ENCODE assay signal across 8 cellular contexts in the genomic region with DNA sequence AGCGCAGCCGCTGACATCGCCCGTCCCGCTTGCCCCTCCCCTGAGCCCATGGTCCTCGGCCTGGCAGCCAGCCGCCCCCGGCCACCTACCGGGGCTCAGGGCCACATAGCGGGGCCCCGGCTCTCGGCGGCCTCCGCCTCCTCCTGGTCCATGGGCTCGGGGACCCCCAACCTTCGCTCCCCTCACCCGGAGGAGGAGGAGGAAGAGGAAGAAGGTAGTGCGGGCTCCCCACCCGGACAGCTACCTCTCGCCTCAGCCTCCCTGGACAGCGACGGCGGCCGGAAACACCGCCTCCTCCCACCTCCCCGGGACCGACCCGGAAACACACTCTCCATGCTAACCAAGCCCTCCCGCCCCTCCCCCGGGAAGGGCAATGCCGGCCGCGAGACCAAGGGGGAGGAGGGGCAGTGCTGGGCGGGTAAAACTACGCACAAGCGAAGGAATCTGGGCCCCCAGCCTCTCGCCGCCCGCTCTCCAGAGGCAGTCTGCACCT. TPM values are rescaled to one million over a fixed set of nuclear protein-coding genes. Genes with fewer than 3 reads are reported as not detected.
DNase-seq lines count a peak whose midpoint lies in the region; ATAC-seq and TF ChIP-seq lines count a peak whose summit lies in the region.

A gene (minus strand): TSS at position 286 of the 493 bp plus-strand sequence. CDS start 2,912 bp downstream, outside the sequence.

- H4K20me1 ChIP-seq in BLaER1 treated with 17β-estradiol and CSF1 and Interleukin-3, amounts not matched to agents 10 nM and 100 nM, result peaks cover 12 to 42% (median 30%) of the 10 kb centered on the region in 11 experiments; a peak in 18 of 22 replicates

- TF ChIP-seq POLR2A in GM18505 (IDR thresholded peaks at IDR 0.05; ENCODE audit: borderline replicate concordance, extremely low read depth, insufficient read depth, insufficient read length), result no peak

- H3K36me3 ChIP-seq in BLaER1 treated with 17β-estradiol and CSF1 and Interleukin-3, amounts not matched to agents 10 nM and 100 nM, result peaks cover 22 to 49% (median 29%) of the 10 kb centered on the region in 11 experiments

- H3K27ac Mint-ChIP-seq in activated B cell treated with CpG ODN at 0.5 μM for 24 hours (peak within 1 kb of the TSS; percentile 96), nephron (peak within 1 kb of the TSS; percentile 92 to 99 (median 95))

- H3K9me3 ChIP-seq in BLaER1 treated with 17β-estradiol and CSF1 and Interleukin-3, amounts not matched to agents 10 nM and 100 nM (replicated peaks in 1 of 11), result no peaks in the 10 kb centered on the region

- H3K4me3 ChIP-seq in BLaER1 treated with 17β-estradiol and CSF1 and Interleukin-3, amounts not matched to agents 10 nM and 100 nM, result peak within 1 kb of the TSS; percentile 88 to 99 (median 96)

- CTCF ChIA-PET in activated B cell treated with CpG ODN at 0.5 μM for 24 hours (lab: Charles Lee), result interaction anchor here (1.5 to 1.7 kb wide), 2 partner anchors 106 to 159 kb away, joined by 4 to 7 read pairs; no protein-coding TSS in a partner anchor

- ATAC-seq in GM18505 (IDR thresholded peaks at IDR 0.05; ENCODE audit: unreplicated experiment) (peak; percentile 63), HG02870 (IDR thresholded peaks at IDR 0.05; ENCODE audit: unreplicated experiment) (peak; percentile 76), activated B cell treated with CpG ODN at 0.5 μM for 24 hours (ENCODE audit: low read depth) (peak; percentile 69), foreskin keratinocyte (peak; percentile 68)

- peak within 1 kb of the TSS; percentile 86 to 95 (median 91) for H3K9ac ChIP-seq in BLaER1 treated with 17β-estradiol and CSF1 and Interleukin-3, amounts not matched to agents 10 nM and 100 nM

- H3K27me3 ChIP-seq in BLaER1 treated with 17β-estradiol and CSF1 and Interleukin-3, amounts not matched to agents 10 nM and 100 nM, result no peaks in the 10 kb centered on the region
- no peaks in the 10 kb centered on the region for H3K27me3 ChIP-seq in foreskin keratinocyte

- H3K4me3 Mint-ChIP-seq in activated B cell treated with CpG ODN at 0.5 μM for 24 hours (peak within 1 kb of the TSS; percentile 96), nephron (peak within 1 kb of the TSS; percentile 98 to 100 (median 99))

- H3K36me3 Mint-ChIP-seq in activated B cell treated with CpG ODN at 0.5 μM for 24 hours (ENCODE audit: low read depth) (peaks cover 23% of the 10 kb centered on the region), nephron (ENCODE audit: low read depth) (peaks cover 21% of the 10 kb centered on the region)

- peak within 1 kb of the TSS; percentile 85 to 100 (median 96) for H3K4me2 ChIP-seq in BLaER1 treated with 17β-estradiol and CSF1 and Interleukin-3, amounts not matched to agents 10 nM and 100 nM

- peak within 1 kb of the TSS; percentile 87 to 95 (median 92) for H3K27ac ChIP-seq in BLaER1 treated with 17β-estradiol and CSF1 and Interleukin-3, amounts not matched to agents 10 nM and 100 nM
- peak within 1 kb of the TSS; percentile 86 for H3K27ac ChIP-seq in foreskin keratinocyte

- H3K4me1 ChIP-seq in BLaER1 treated with 17β-estradiol and CSF1 and Interleukin-3, amounts not matched to agents 10 nM and 100 nM, result peaks cover 34 to 70% (median 56%) of the 10 kb centered on the region in 10 experiments
- peaks cover 21% of the 10 kb centered on the region for H3K4me1 ChIP-seq in foreskin keratinocyte

- H3K4me1 Mint-ChIP-seq in activated B cell treated with CpG ODN at 0.5 μM for 24 hours (peaks cover 32% of the 10 kb centered on the region), nephron (peaks cover 48% of the 10 kb centered on the region)

- DNase-seq in NCI-H2029 (lab: John Stamatoyannopoulos, UW), result peak; percentile 62
- no peak for DNase-seq in activated B cell treated with CpG ODN at 0.5 μM for 24 hours
- DNase-seq in foreskin keratinocyte, result peak in 1 of 2 donors; percentile 87
- no peak for DNase-seq in stimulated activated CD4-positive, alpha-beta T cell treated with anti-CD3 and anti-CD28 coated beads, Interleukin-4, amount 100 ng/mL, for 24 hours

- TF ChIP-seq CTCF in activated B cell treated with CpG ODN at 0.5 μM for 24 hours (IDR thresholded peaks at IDR 0.05) (no peak), foreskin keratinocyte (conservative IDR thresholded peaks at IDR 0.05) (no peak), nephron (IDR thresholded peaks at IDR 0.05; ENCODE audit: unreplicated experiment in 3 of 3) (no peak)

- intact Hi-C loops in activated B cell treated with CpG ODN at 0.5 μM for 24 hours (cut with micrococcal nuclease), result loop anchor here (1.0 to 5.0 kb wide), 7 partner anchors 16 to 665 kb away; a partner anchor contains a TSS

- H3K27me3 Mint-ChIP-seq in activated B cell treated with CpG ODN at 0.5 μM for 24 hours (no peaks in the 10 kb centered on the region), nephron (ENCODE audit: low read depth) (no peaks in the 10 kb centered on the region)

- H3K9me3 Mint-ChIP-seq in activated B cell treated with CpG ODN at 0.5 μM for 24 hours (no peaks in the 10 kb centered on the region), nephron (no peaks in the 10 kb centered on the region)

- POLR2A ChIA-PET in activated B cell treated with CpG ODN at 0.5 μM for 24 hours (lab: Charles Lee), result interaction anchor here (0.5 to 2.0 kb wide), 12 partner anchors 14 to 686 kb away, joined by 3 to 11 read pairs (median 4); a partner anchor contains a TSS

RNA-seq across cellular contexts. Expression of the gene that starts here (rescaled TPM):
- total RNA-seq in activated B cell treated with CpG ODN at 0.5 μM for 24 hours (43.3 and 59.1 TPM in 2 replicates), foreskin keratinocyte (18.8 and 19.9 TPM in 2 replicates)
- 6.8 and 8.0 TPM in 2 replicates for polyA plus RNA-seq in foreskin keratinocyte
